ENCODE assay signal across 8 cellular contexts in genomic region chr6:20092071-20092566, GRCh38.
DNase-seq lines count a peak whose midpoint lies in the region; ATAC-seq and TF ChIP-seq lines count a peak whose summit lies in the region.

No MANE protein-coding gene starts in this region.

- no peak overlapping the region for H3K27ac Mint-ChIP-seq in neural progenitor cell

- H3K9me3 Mint-ChIP-seq in neural progenitor cell: no peaks in the 10 kb centered on the region

- intact Hi-C loops in esophagus muscularis mucosa (cut with DNase I): loop anchor here (2.0 to 10.0 kb wide), 4 partner anchors 35 to 440 kb away; partner anchors contain the start of genes CDKAL1 and E2F3

- TF ChIP-seq POLR2A in esophagus muscularis mucosa (IDR thresholded peaks at IDR 0.05; ENCODE audit: low read depth): no peak

- H3K9me3 ChIP-seq in esophagus muscularis mucosa (peaks cover 0 to 4% (median 1%) of the 10 kb centered on the region in 4 donors), neural progenitor cell (ENCODE audit: low read depth) (peaks cover 2% of the 10 kb centered on the region)

- H3K36me3 ChIP-seq in esophagus muscularis mucosa (no peaks in the 10 kb centered on the region), neural progenitor cell (no peaks in the 10 kb centered on the region)

- in situ Hi-C loops in GM13977 (cut with MboI; ENCODE audit: low pct_unique_long_range_greater_than_20kb, low sequenced_read_pairs, unreplicated experiment): loop anchor here (25.0 kb wide), 1 partner anchor 445 kb away; the partner anchor contains the start of gene CDKAL1

- no peaks in the 10 kb centered on the region for H3K27me3 Mint-ChIP-seq in neural progenitor cell (ENCODE audit: insufficient read depth, low read depth)

- H3K4me2 ChIP-seq in neural progenitor cell: peak overlapping the region; percentile 42

- H3K4me1 ChIP-seq in esophagus muscularis mucosa: peaks cover 0 to 6% (median 5%) of the 10 kb centered on the region in 4 donors
- H3K4me1 ChIP-seq in neural progenitor cell: peaks cover 23% of the 10 kb centered on the region

- DNase-seq in AML-193 (lab: John Stamatoyannopoulos, UW) (peak; percentile 62 to 76), GM13977 (ENCODE audit: low spot score) (no peak), LHCN-M2 (ENCODE audit: low read depth) (peak; percentile 54), RPMI7951 (ENCODE audit: low read depth) (peak; percentile 49), esophagus muscularis mucosa (ENCODE audit: extremely low spot score) (no peak), neural progenitor cell (ENCODE audit: low spot score) (peak; percentile 58), omental fat pad (ENCODE audit: low spot score) (no peak)

- WGBS in esophagus muscularis mucosa: 0% methylated on average over 1 of the region's 1 CpG

- H3K36me3 Mint-ChIP-seq in neural progenitor cell: no peaks in the 10 kb centered on the region

- H3K4me1 Mint-ChIP-seq in neural progenitor cell: peaks cover 7% of the 10 kb centered on the region

- peaks cover 17% of the 10 kb centered on the region for H3F3A ChIP-seq in neural progenitor cell (ENCODE audit: low read depth)

- no peak overlapping the region for H3K9ac ChIP-seq in neural progenitor cell

- no peak overlapping the region for H3K27ac ChIP-seq in esophagus muscularis mucosa (replicated peaks in 1 of 4)
- H3K27ac ChIP-seq in neural progenitor cell: peak overlapping the region; percentile 8

- peak; percentile 62 for TF ChIP-seq CTCF in GM13977 (IDR thresholded peaks at IDR 0.05; ENCODE audit: extremely low read depth, insufficient read depth, missing control alignments)
- TF ChIP-seq CTCF in esophagus muscularis mucosa (IDR thresholded peaks at IDR 0.05): peak; percentile 74 to 79 (median 74)
- TF ChIP-seq CTCF in neural progenitor cell (IDR thresholded peaks at IDR 0.05): peak; percentile 89
- peak in 1 of 3 donors; percentile 2 for TF ChIP-seq CTCF in omental fat pad (IDR thresholded peaks at IDR 0.05)

- no peak for TF ChIP-seq EP300 in esophagus muscularis mucosa (IDR thresholded peaks at IDR 0.05)

- no peak overlapping the region for H2AFZ ChIP-seq in neural progenitor cell (replicated peaks)

- H4K20me1 ChIP-seq in neural progenitor cell (ENCODE audit: low read depth): no peaks in the 10 kb centered on the region

- H3K4me3 ChIP-seq in esophagus muscularis mucosa (no peak overlapping the region), neural progenitor cell (no peak overlapping the region)

- no peak for ATAC-seq in omental fat pad (ENCODE audit: low FRiP score)
- ATAC-seq in GM21529 (IDR thresholded peaks at IDR 0.05; ENCODE audit: unreplicated experiment): no peak

- H3K4me3 Mint-ChIP-seq in neural progenitor cell: no peak overlapping the region

- H3K79me2 ChIP-seq in neural progenitor cell (ENCODE audit: low read depth): no peaks in the 10 kb centered on the region

- no peaks in the 10 kb centered on the region for H3K27me3 ChIP-seq in esophagus muscularis mucosa
- no peaks in the 10 kb centered on the region for H3K27me3 ChIP-seq in neural progenitor cell

Comparison
In these comparisons a context has a peak if more than half of its experiments do, and no peak if none do; other contexts are left out.
1. DNase-seq: peak in AML-193 (2 of 2), LHCN-M2 (single experiment), RPMI7951 (single experiment) and neural progenitor cell (single experiment); none in GM13977 (single experiment), esophagus muscularis mucosa (single experiment) and omental fat pad (single experiment).